ENCODE assay signal across 8 cellular contexts in the genomic region with DNA sequence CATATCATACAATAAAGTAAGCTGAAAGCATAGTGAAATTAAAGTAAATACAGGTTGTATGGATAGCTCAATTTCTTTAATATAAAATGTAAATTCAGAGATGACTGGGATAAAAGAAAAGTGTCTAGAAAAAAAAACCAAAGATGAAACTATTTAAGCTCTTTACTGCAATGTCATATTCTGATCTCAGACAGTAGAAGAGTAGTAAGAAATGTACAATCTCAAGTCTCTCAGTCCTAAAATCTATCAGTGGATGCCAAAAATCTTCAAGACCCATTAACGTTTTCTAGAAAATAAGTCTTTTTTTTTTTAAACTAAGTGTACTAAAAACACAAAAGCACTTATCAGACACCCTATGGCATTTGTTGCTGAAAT. TPM values are rescaled to one million over a fixed set of nuclear protein-coding genes. Genes with fewer than 3 reads are reported as not detected.
DNase-seq lines count a peak whose midpoint lies in the region; ATAC-seq lines count a peak whose summit lies in the region.

No MANE protein-coding gene starts in this region.

- H3K9me3 ChIP-seq in Karpas-422 (ENCODE audit: low read length) (no peaks in the 10 kb centered on the region), endocrine pancreas (ENCODE audit: control insufficient read depth, low read length) (no peaks in the 10 kb centered on the region)

- H3K9ac ChIP-seq in Karpas-422 (ENCODE audit: low read length) (peak overlapping the region; percentile 45), endocrine pancreas (ENCODE audit: control insufficient read depth, insufficient read depth, low read length) (no peak overlapping the region)

- H3K4me2 ChIP-seq in Karpas-422 (ENCODE audit: low read depth, low read length, poor library complexity, severe bottlenecking) = peak overlapping the region; percentile 63

- peak; percentile 20 for ATAC-seq in sciatic nerve
- no peak for ATAC-seq in GM18861 (IDR thresholded peaks at IDR 0.05; ENCODE audit: unreplicated experiment)

- H3K27me3 ChIP-seq in Karpas-422 (ENCODE audit: low read length) = no peaks in the 10 kb centered on the region
- H3K27me3 ChIP-seq in endocrine pancreas (ENCODE audit: control insufficient read depth, insufficient read depth, low read length) = no peaks in the 10 kb centered on the region

- no peaks in the 10 kb centered on the region for H3K79me2 ChIP-seq in Karpas-422 (ENCODE audit: low read length)

- no peaks in the 10 kb centered on the region for H4K20me1 ChIP-seq in Karpas-422 (ENCODE audit: insufficient read depth, low read depth, low read length)

- peak overlapping the region; percentile 11; the same call in 1 of the 2 replicates for H3K4me3 ChIP-seq in GM08714 (ENCODE audit: low read length)
- peak overlapping the region; percentile 55 for H3K4me3 ChIP-seq in Karpas-422 (ENCODE audit: low read length)
- H3K4me3 ChIP-seq in endocrine pancreas (ENCODE audit: control insufficient read depth, insufficient read depth, low read length) = peak overlapping the region; percentile 63

- H3K4me1 ChIP-seq in Karpas-422 (ENCODE audit: low read length) = peaks cover 14% of the 10 kb centered on the region
- H3K4me1 ChIP-seq in endocrine pancreas (ENCODE audit: control insufficient read depth, insufficient read depth, low read length) = peaks cover 6% of the 10 kb centered on the region

- no peak overlapping the region for H3K27ac ChIP-seq in Karpas-422 (ENCODE audit: low read length)

- H2AFZ ChIP-seq in Karpas-422 (ENCODE audit: low read length) = peak overlapping the region; percentile 82; the same call in 1 of the 2 replicates

- no peaks in the 10 kb centered on the region for H3K36me3 ChIP-seq in Karpas-422 (ENCODE audit: insufficient read depth, low read length)
- no peaks in the 10 kb centered on the region for H3K36me3 ChIP-seq in endocrine pancreas (ENCODE audit: control insufficient read depth, insufficient read depth, low read length)

- no peaks in the 10 kb centered on the region for H3K9me2 ChIP-seq in Karpas-422 (replicated peaks; ENCODE audit: insufficient read depth, low read length)

- intact Hi-C loops in sciatic nerve (cut with DNase I) = no loop called here

- DNase-seq in Karpas-422 = no peak
- DNase-seq in sciatic nerve (ENCODE audit: low spot score) = no peak
- DNase-seq in kidney glomerular epithelial cell (lab: John Stamatoyannopoulos, UW) = no peak
- DNase-seq in medulla oblongata (ENCODE audit: extremely low spot score) = no peak
- DNase-seq in stimulated activated CD4-positive, alpha-beta T cell treated with anti-CD3 and anti-CD28 coated beads, Interleukin-2, amount 100 ng/mL, for 24 hours = no peak

RNA-seq across cellular contexts. Expression of a gene that starts 13.8 kb away (rescaled TPM):
- not detected in 2 replicates for total RNA-seq in Karpas-422 (2014; rRNA removed; shearing (Covaris generic); ENCODE audit: low replicate concordance)
- 1.4 TPM for total RNA-seq in sciatic nerve

RNA-seq across cellular contexts. Expression of a gene that starts 35.1 kb away (rescaled TPM):
- 25.3 and 44.3 TPM in 2 replicates for total RNA-seq in Karpas-422 (2014; rRNA removed; shearing (Covaris generic); ENCODE audit: low replicate concordance)
- total RNA-seq in sciatic nerve = 41.9 TPM

RNA-seq across cellular contexts. Expression of a gene that starts 36.1 kb away (rescaled TPM):
- total RNA-seq in Karpas-422 (2014; rRNA removed; shearing (Covaris generic); ENCODE audit: low replicate concordance) = 76.7 and 86.8 TPM in 2 replicates
- total RNA-seq in sciatic nerve = 36.5 TPM

Comparison
In these comparisons a context has a peak if more than half of its experiments do, and no peak if none do; other contexts are left out.
1. H3K4me3 ChIP-seq: peak in every context shown above with its lines; median percentile 63 in endocrine pancreas; 55 in Karpas-422; 11 in GM08714.